12 cellular contexts compared by ENCODE assay signal in genomic region chr13:113452942-113453901, GRCh38. TPM values are rescaled to one million over a fixed set of nuclear protein-coding genes. Genes with fewer than 3 reads are reported as not detected.
DNase-seq lines count a peak whose midpoint lies in the region; ATAC-seq and TF ChIP-seq lines count a peak whose summit lies in the region.
"Had no signal": no experiment of that assay in that cellular context is flagged by ENCODE, and none has a peak within 500 bp of the region (broad histone marks: within the 10 kb centered on the region; RNA-seq: fewer than 3 reads in every experiment).

ADPRHL1 (minus strand) TSS chr13:113453488; CDS start chr13:113453437, 51 bp downstream.

- peak within 1 kb of the TSS; percentile 91 for H3K27ac ChIP-seq in Karpas-422 (ENCODE audit: low read length)
- H3K27ac ChIP-seq in coronary artery, result peak within 1 kb of the TSS in 1 of 2 donors; percentile 80

- TF ChIP-seq CTCF in coronary artery (IDR thresholded peaks at IDR 0.05), result no peak

- peaks cover 69% of the 10 kb centered on the region for H3K4me1 ChIP-seq in Karpas-422 (ENCODE audit: low read length)

- ATAC-seq in GM18502 (IDR thresholded peaks at IDR 0.05; ENCODE audit: poor library complexity, unreplicated experiment) (no peak), HG02973 (IDR thresholded peaks at IDR 0.05; ENCODE audit: unreplicated experiment) (no peak), HG03469 (IDR thresholded peaks at IDR 0.05; ENCODE audit: unreplicated experiment) (no peak)
- ATAC-seq: naive thymus-derived CD4-positive, alpha-beta T cell; stimulated activated memory B cell treated with anti-CD40 and anti-IgM and Interleukin-4, amounts not matched to agents 10 μg/mL and 1 μg/mL and 100 μg/mL, for 72 hours had no signal

- H4K20me1 ChIP-seq in Karpas-422 (ENCODE audit: insufficient read depth, low read depth, low read length), result no peaks in the 10 kb centered on the region

- H3K79me2 ChIP-seq in Karpas-422 (ENCODE audit: low read length), result no peaks in the 10 kb centered on the region

- H3K36me3 ChIP-seq in Karpas-422 (ENCODE audit: insufficient read depth, low read length), result peaks cover 9% of the 10 kb centered on the region; the same call in 1 of the 2 replicates

- H3K4me3 ChIP-seq in Karpas-422 (ENCODE audit: low read length) (peak within 1 kb of the TSS; percentile 51), coronary artery (no peak within 1 kb of the TSS)

- H2AFZ ChIP-seq in Karpas-422 (ENCODE audit: low read length), result no peak within 1 kb of the TSS

- peak within 1 kb of the TSS; percentile 65 for H3K9ac ChIP-seq in Karpas-422 (ENCODE audit: low read length)

- peak within 1 kb of the TSS; percentile 65 for H3K4me2 ChIP-seq in Karpas-422 (ENCODE audit: low read depth, low read length, poor library complexity, severe bottlenecking)

- no peaks in the 10 kb centered on the region for H3K27me3 ChIP-seq in Karpas-422 (ENCODE audit: low read length)

- no peaks in the 10 kb centered on the region for H3K9me3 ChIP-seq in Karpas-422 (ENCODE audit: low read length)

- DNase-seq in AG08395 (ENCODE audit: low spot score) (peak; percentile 43), Karpas-422 (peak; percentile 79), coronary artery (ENCODE audit: low spot score) (peak; percentile 64), myocyte (ENCODE audit: low read depth) (peak; percentile 34)
- no peak for DNase-seq in stimulated activated CD4-positive, alpha-beta T cell treated with anti-CD3 and anti-CD28 coated beads, Interleukin-4, amount 100 ng/mL, for 1 hour
- DNase-seq: amniotic stem cell; naive thymus-derived CD4-positive, alpha-beta T cell; NCI-H748 treated with DMSO at 0.1 percent for 48 hours had no signal

- no peaks in the 10 kb centered on the region for H3K9me2 ChIP-seq in Karpas-422 (replicated peaks; ENCODE audit: insufficient read depth, low read length)

RNA-seq across cellular contexts. Expression of gene ADPRHL1, which starts in this region (rescaled TPM):
- total RNA-seq in Karpas-422 (2014; rRNA removed; shearing (Covaris generic); ENCODE audit: low replicate concordance), result 8.9 and 10.2 TPM in 2 replicates
- 6.6 and 8.4 TPM in 2 replicates for total RNA-seq in myocyte
- 6.8 TPM for polyA plus RNA-seq in myocyte (2012)
